In genomic region chr1:235855811-235856429, GRCh38 we compare ENCODE assay signal across 13 cellular contexts. TPM values are rescaled to one million over a fixed set of nuclear protein-coding genes. Genes with fewer than 3 reads are reported as not detected.
DNase-seq lines count a peak whose midpoint lies in the region; ATAC-seq and TF ChIP-seq lines count a peak whose summit lies in the region.
"Had no signal": no experiment of that assay in that cellular context is flagged by ENCODE, and none has a peak within 500 bp of the region (broad histone marks: within the 10 kb centered on the region; RNA-seq: fewer than 3 reads in every experiment).

No MANE protein-coding gene starts in this region.

- intact Hi-C loops in CD14-positive monocyte (cut with micrococcal nuclease), result no loop called here
- intact Hi-C loops in activated T-helper 2 cell treated with anti-CD3 and anti-CD28 coated beads, Interferon-gamma antibody, Interleukin-2, Interleukin-4, amounts not matched to agents 10 μg/mL and 5 μg/mL and 100 μg/mL, durations not matched to agents 14 hours and 24 hours and 36 hours (cut with micrococcal nuclease), result loop anchor here (1.0 to 5.0 kb wide), 8 partner anchors 11 to 1254 kb away; partner anchors contain the start of gene B3GALNT2

- H3K9me3 Mint-ChIP-seq in CD14-positive monocyte, result no peaks in the 10 kb centered on the region
- H3K9me3 Mint-ChIP-seq in activated T-helper 2 cell treated with anti-CD3 and anti-CD28 coated beads, Interferon-gamma antibody, Interleukin-2, Interleukin-4, amounts not matched to agents 10 μg/mL and 5 μg/mL and 100 μg/mL, durations not matched to agents 14 hours and 24 hours and 36 hours, result no peaks in the 10 kb centered on the region
- H3K9me3 Mint-ChIP-seq: mesothelial cell of epicardium had no signal

- peaks cover 4 to 7% of the 10 kb centered on the region in 2 donors for H3K36me3 Mint-ChIP-seq in CD14-positive monocyte
- H3K36me3 Mint-ChIP-seq in activated T-helper 2 cell treated with anti-CD3 and anti-CD28 coated beads, Interferon-gamma antibody, Interleukin-2, Interleukin-4, amounts not matched to agents 10 μg/mL and 5 μg/mL and 100 μg/mL, durations not matched to agents 14 hours and 24 hours and 36 hours (ENCODE audit: low read depth), result peaks cover 18% of the 10 kb centered on the region
- H3K36me3 Mint-ChIP-seq: mesothelial cell of epicardium had no signal

- H3K4me3 Mint-ChIP-seq in CD14-positive monocyte, result peak overlapping the region in 1 of 2 donors; percentile 9
- no peak overlapping the region for H3K4me3 Mint-ChIP-seq in activated T-helper 2 cell treated with anti-CD3 and anti-CD28 coated beads, Interferon-gamma antibody, Interleukin-2, Interleukin-4, amounts not matched to agents 10 μg/mL and 5 μg/mL and 100 μg/mL, durations not matched to agents 14 hours and 24 hours and 36 hours (ENCODE audit: low read depth)
- H3K4me3 Mint-ChIP-seq: mesothelial cell of epicardium had no signal

- ATAC-seq in GM18867 (IDR thresholded peaks at IDR 0.05; ENCODE audit: unreplicated experiment) (peak; percentile 46), HG02885 (IDR thresholded peaks at IDR 0.05; ENCODE audit: poor library complexity, unreplicated experiment) (peak; percentile 79)
- ATAC-seq: body of pancreas had no signal

- no peak for DNase-seq in CD14-positive monocyte (ENCODE audit: low spot score)
- DNase-seq in activated T-helper 2 cell treated with anti-CD3 and anti-CD28 coated beads, Interferon-gamma antibody, Interleukin-2, Interleukin-4, amounts not matched to agents 10 μg/mL and 5 μg/mL and 100 μg/mL, durations not matched to agents 14 hours and 24 hours and 36 hours (ENCODE audit: low spot score), result no peak
- no peak for DNase-seq in GDM1 (lab: John Stamatoyannopoulos, UW)
- no peak for DNase-seq in NOMO-1 treated with dmso at 0.1 percent for 144 hours (lab: John Stamatoyannopoulos, UW; ENCODE audit: unreplicated experiment)
- no peak for DNase-seq in CD1c-positive myeloid dendritic cell (ENCODE audit: extremely low spot score)
- no peak for DNase-seq in iPS-NIHi11 (ENCODE audit: low spot score)
- DNase-seq: body of pancreas, DMS79 treated with DMSO at 0.1 percent for 48 hours, NCI-H2029, retina had no signal

- no peaks in the 10 kb centered on the region for H3K27me3 Mint-ChIP-seq in CD14-positive monocyte (ENCODE audit: low read depth in 3 of 3)
- no peaks in the 10 kb centered on the region for H3K27me3 Mint-ChIP-seq in activated T-helper 2 cell treated with anti-CD3 and anti-CD28 coated beads, Interferon-gamma antibody, Interleukin-2, Interleukin-4, amounts not matched to agents 10 μg/mL and 5 μg/mL and 100 μg/mL, durations not matched to agents 14 hours and 24 hours and 36 hours (ENCODE audit: low read depth)

- TF ChIP-seq CTCF in CD14-positive monocyte (IDR thresholded peaks at IDR 0.05), result no peak

- peaks cover 64% of the 10 kb centered on the region for H3K4me1 Mint-ChIP-seq in CD14-positive monocyte
- peaks cover 48% of the 10 kb centered on the region for H3K4me1 Mint-ChIP-seq in activated T-helper 2 cell treated with anti-CD3 and anti-CD28 coated beads, Interferon-gamma antibody, Interleukin-2, Interleukin-4, amounts not matched to agents 10 μg/mL and 5 μg/mL and 100 μg/mL, durations not matched to agents 14 hours and 24 hours and 36 hours (ENCODE audit: low read depth)
- H3K4me1 Mint-ChIP-seq: mesothelial cell of epicardium had no signal

- peak overlapping the region in 4 of 7 donors; percentile 31 to 77 (median 58) for H3K27ac Mint-ChIP-seq in CD14-positive monocyte
- peak overlapping the region; percentile 86 for H3K27ac Mint-ChIP-seq in activated T-helper 2 cell treated with anti-CD3 and anti-CD28 coated beads, Interferon-gamma antibody, Interleukin-2, Interleukin-4, amounts not matched to agents 10 μg/mL and 5 μg/mL and 100 μg/mL, durations not matched to agents 14 hours and 24 hours and 36 hours
- H3K27ac Mint-ChIP-seq: mesothelial cell of epicardium had no signal

RNA-seq across cellular contexts. Expression of gene LYST, which starts 10.8 kb away (rescaled TPM):
- 10 to 100 TPM; 46.3 to 67.9 TPM for polyA plus RNA-seq in CD14-positive monocyte
- 98.6 and 110 TPM in 2 replicates for total RNA-seq in activated T-helper 2 cell treated with anti-CD3 and anti-CD28 coated beads, Interferon-gamma antibody, Interleukin-2, Interleukin-4, amounts not matched to agents 10 μg/mL and 5 μg/mL and 100 μg/mL, durations not matched to agents 14 hours and 24 hours and 36 hours
